19 cellular contexts compared by ENCODE assay signal in the genomic region with DNA sequence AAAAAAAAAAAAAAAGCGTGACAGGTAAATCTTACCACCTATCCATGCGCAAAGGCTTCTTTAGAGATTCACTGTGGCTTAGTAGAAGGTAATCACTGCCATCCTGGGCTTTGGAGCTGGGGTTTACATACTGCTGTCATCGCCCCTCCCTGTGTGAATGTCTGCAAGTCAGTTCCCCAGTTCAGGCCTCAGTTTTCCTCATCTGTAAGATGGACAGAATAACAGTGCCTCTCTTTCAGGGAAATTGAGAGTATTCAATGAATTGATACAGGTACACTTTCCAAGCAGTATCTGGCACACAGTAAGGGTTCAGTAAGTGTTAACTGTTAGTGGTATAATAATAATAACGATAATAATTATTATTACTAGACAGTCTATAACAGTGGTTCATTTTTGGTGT. TPM values are rescaled to one million over a fixed set of nuclear protein-coding genes. Genes with fewer than 3 reads are reported as not detected.
"Had no signal": no experiment of that assay in that cellular context is flagged by ENCODE, and none has a peak within 500 bp of the region (broad histone marks: within the 10 kb centered on the region; RNA-seq: fewer than 3 reads in every experiment).

No MANE protein-coding gene starts in this region.

- H3K4me3 ChIP-seq: coronary artery, prostate gland, right atrium auricular region, tibial artery had no signal

- H3K4me1 ChIP-seq: prostate gland had no signal

- H3K9me3 ChIP-seq: prostate gland, right atrium auricular region, tibial artery had no signal

- ATAC-seq: left cardiac atrium; naive thymus-derived CD8-positive, alpha-beta T cell; stimulated activated naive CD8-positive, alpha-beta T cell treated with anti-CD3 and anti-CD28 coated beads, Interleukin-15, Interleukin-2, amounts not matched to agents 100 U/mL and 50 U/mL, for 24 hours had no signal

- H3K36me3 ChIP-seq: prostate gland, right atrium auricular region, tibial artery had no signal

- DNase-seq: activated effector memory CD4-positive, alpha-beta T cell treated with anti-CD3 and anti-CD28 coated beads, Interleukin-2, amount 50 U/mL, for 16 hours; aorta; foreskin melanocyte; glutamatergic neuron; hippocampal formation; left cardiac atrium; mesendoderm; naive thymus-derived CD8-positive, alpha-beta T cell; stimulated activated naive CD8-positive, alpha-beta T cell treated with anti-CD3 and anti-CD28 coated beads, Interleukin-15, Interleukin-2, amounts not matched to agents 100 U/mL and 50 U/mL, for 24 hours; substantia nigra; SW 1271; tibial artery had no signal

- H3K27me3 ChIP-seq: right atrium auricular region, tibial artery had no signal

- H3K27ac ChIP-seq: coronary artery, prostate gland, right atrium auricular region had no signal

RNA-seq across cellular contexts. Expression of a gene that starts 57.6 kb away (rescaled TPM):
- total RNA-seq: epithelial cell of proximal tubule; left cardiac atrium; naive thymus-derived CD8-positive, alpha-beta T cell; osteocyte; prostate gland; right atrium auricular region; skeletal muscle tissue; urinary bladder had no signal
- polyA plus RNA-seq: naive thymus-derived CD8-positive, alpha-beta T cell had no signal
